ENCODE assay signal across 16 cellular contexts in the genomic region with DNA sequence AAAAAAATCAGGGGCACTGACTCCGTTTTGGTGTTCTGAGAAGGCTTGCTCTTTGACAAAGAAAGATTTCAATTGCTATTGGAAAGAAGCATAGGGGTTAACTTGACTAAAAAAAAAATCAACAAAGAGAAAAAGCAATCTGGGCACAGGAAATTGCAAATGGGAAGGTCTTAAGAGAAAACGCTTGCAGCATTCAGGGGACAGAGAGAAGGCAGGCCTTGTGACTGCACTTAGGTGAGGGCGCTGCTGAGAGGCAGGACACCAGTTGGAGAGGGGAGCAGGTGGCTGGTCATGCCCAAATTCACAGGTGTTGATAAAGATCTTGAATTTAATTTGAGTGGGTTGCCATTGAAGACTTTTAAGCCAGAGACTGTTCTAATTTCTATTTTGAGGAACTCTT. TPM values are rescaled to one million over a fixed set of nuclear protein-coding genes. Genes with fewer than 3 reads are reported as not detected.
DNase-seq lines count a peak whose midpoint lies in the region; ATAC-seq and TF ChIP-seq lines count a peak whose summit lies in the region.
"Had no signal": no experiment of that assay in that cellular context is flagged by ENCODE, and none has a peak within 500 bp of the region (broad histone marks: within the 10 kb centered on the region; RNA-seq: fewer than 3 reads in every experiment).

No MANE protein-coding gene starts in this region.

- H3K9me2 ChIP-seq in OCI-LY7 (ENCODE audit: insufficient read depth, low read length) (no peaks in the 10 kb centered on the region), hepatocyte (replicated peaks; ENCODE audit: insufficient read depth) (no peaks in the 10 kb centered on the region)

- DNase-seq in left ventricle myocardium inferior (no peak), heart right ventricle (no peak), OCI-LY7 (ENCODE audit: low spot score) (peak; percentile 53), iPS-NIHi11 (ENCODE audit: low spot score) (peak; percentile 34), cerebellar nuclear complex (lab: John Stamatoyannopoulos, UW) (no peak), GM10248 (ENCODE audit: extremely low spot score) (no peak), hepatocyte (ENCODE audit: low spot score) (no peak), inferior parietal cortex (ENCODE audit: extremely low spot score) (no peak)
- DNase-seq: activated T-cell treated with anti-CD3 and anti-CD28 coated beads, Interleukin-2, amount 50 U/mL, for 24 hours; effector CD4-positive, alpha-beta T cell; GDM1; Karpas-422; Right ventricle myocardium superior had no signal

- H2AFZ ChIP-seq in OCI-LY7 (ENCODE audit: low read length) (peak overlapping the region; percentile 52; the same call in 1 of the 2 replicates), hepatocyte (no peak overlapping the region)

- H3K79me2 ChIP-seq in OCI-LY7 (ENCODE audit: insufficient read depth, low read depth, low read length) (no peaks in the 10 kb centered on the region), hepatocyte (no peaks in the 10 kb centered on the region)

- H4K20me1 ChIP-seq in OCI-LY7 (ENCODE audit: insufficient read depth, low read length): no peaks in the 10 kb centered on the region
- H4K20me1 ChIP-seq in hepatocyte (ENCODE audit: insufficient read depth, poor library complexity, severe bottlenecking): no peaks in the 10 kb centered on the region

- BruUV-seq in OCI-LY7 (replicated peaks; lab: Mats Ljungman, UMichigan): no TSS peak

- H3K4me2 ChIP-seq in OCI-LY7 (ENCODE audit: low read length) (peak overlapping the region; percentile 37; the same call in 1 of the 2 replicates), hepatocyte (no peak overlapping the region)

- H3K27ac ChIP-seq in left ventricle myocardium inferior (replicated peaks) (peak overlapping the region; percentile 36), heart right ventricle (peak overlapping the region in 1 of 10 donors; percentile 32), OCI-LY7 (ENCODE audit: low read depth, low read length, poor library complexity, severe bottlenecking) (no peak overlapping the region), hepatocyte (no peak overlapping the region)
- H3K27ac ChIP-seq: VCaP had no signal

- no peak for ATAC-seq in heart right ventricle
- ATAC-seq: left lobe of liver had no signal

- WGBS in heart right ventricle, 2 donors: 55 to 56% methylated on average over 3 of the region's 3 CpGs
- 56% methylated on average over 3 of the region's 3 CpGs for WGBS in hepatocyte (ENCODE audit: low lambda C conversion rate, missing lambda C conversion rate)

- POLR2A ChIA-PET in OCI-LY7 (lab: Charles Lee): interaction anchor here (1.2 kb wide), 1 partner anchor 10 kb away, joined by 6 read pairs; no protein-coding TSS in a partner anchor
- POLR2A ChIA-PET in GM10248 (lab: Yijun Ruan, JAX): no interaction called here

- H3K36me3 ChIP-seq in left ventricle myocardium inferior: no peaks in the 10 kb centered on the region
- no peaks in the 10 kb centered on the region for H3K36me3 ChIP-seq in heart right ventricle
- H3K36me3 ChIP-seq in OCI-LY7 (ENCODE audit: insufficient read depth, low read length): no peaks in the 10 kb centered on the region
- no peaks in the 10 kb centered on the region for H3K36me3 ChIP-seq in hepatocyte (replicated peaks; ENCODE audit: insufficient read depth, low read depth)

- H3K4me3 ChIP-seq in left ventricle myocardium inferior (no peak overlapping the region), heart right ventricle (no peak overlapping the region), OCI-LY7 (ENCODE audit: low read depth, low read length, poor library complexity, severe bottlenecking) (no peak overlapping the region), hepatocyte (no peak overlapping the region)
- H3K4me3 ChIP-seq: skin epidermis had no signal

- intact Hi-C loops in left ventricle myocardium inferior (cut with micrococcal nuclease): no loop called here
- intact Hi-C loops in heart right ventricle (cut with DNase I): no loop called here
- intact Hi-C loops in OCI-LY7 (cut with micrococcal nuclease; ENCODE audit: unreplicated experiment): no loop called here

- peaks cover 12% of the 10 kb centered on the region for H3K27me3 ChIP-seq in left ventricle myocardium inferior (ENCODE audit: low read depth)
- peaks cover 0 to 11% (median 0%) of the 10 kb centered on the region in 7 donors for H3K27me3 ChIP-seq in heart right ventricle
- no peaks in the 10 kb centered on the region for H3K27me3 ChIP-seq in hepatocyte

- H3K9me3 ChIP-seq in left ventricle myocardium inferior (replicated peaks) (no peaks in the 10 kb centered on the region), heart right ventricle (no peaks in the 10 kb centered on the region), OCI-LY7 (ENCODE audit: low read length) (no peaks in the 10 kb centered on the region), hepatocyte (ENCODE audit: low read depth) (no peaks in the 10 kb centered on the region)

- CTCF ChIA-PET in OCI-LY7 (lab: Charles Lee; ENCODE audit: unreplicated experiment) (no interaction called here), GM10248 (lab: Yijun Ruan, JAX) (no interaction called here)

- TF ChIP-seq CTCF in left ventricle myocardium inferior (IDR thresholded peaks at IDR 0.05; ENCODE audit: borderline replicate concordance): no peak
- TF ChIP-seq CTCF in heart right ventricle (IDR thresholded peaks at IDR 0.05): no peak
- peak; percentile 44 for TF ChIP-seq CTCF in OCI-LY7 (conservative IDR thresholded peaks at IDR 0.05; ENCODE audit: low read length)
- no peak for TF ChIP-seq CTCF in GM10248 (IDR thresholded peaks at IDR 0.05; ENCODE audit: control extremely low read depth, extremely low read depth, low read depth, missing control alignments)
- TF ChIP-seq CTCF in hepatocyte (IDR thresholded peaks at IDR 0.05; ENCODE audit: poor library complexity): no peak

- H3K4me1 ChIP-seq in left ventricle myocardium inferior: peaks cover 48% of the 10 kb centered on the region
- peaks cover 0 to 68% (median 25%) of the 10 kb centered on the region in 9 donors for H3K4me1 ChIP-seq in heart right ventricle
- H3K4me1 ChIP-seq in OCI-LY7 (ENCODE audit: insufficient read depth, low read length, poor library complexity, severe bottlenecking): peaks cover 27% of the 10 kb centered on the region
- no peaks in the 10 kb centered on the region for H3K4me1 ChIP-seq in hepatocyte (ENCODE audit: insufficient read depth)

RNA-seq across cellular contexts. Expression of a gene that starts 4.2 kb away (rescaled TPM):
- 3.4 TPM for total RNA-seq in left ventricle myocardium inferior
- total RNA-seq in heart right ventricle: 1 to 10 TPM; 1.4 to 6.7 (median 2.7) TPM
- polyA plus RNA-seq in heart right ventricle: 1 to 10 TPM; 1.7 to 2.3 TPM
- total RNA-seq in OCI-LY7 (2014; rRNA removed; shearing (Covaris generic)): 0.73 TPM in 1 of 2 replicates, not detected in the other
- not detected in 2 replicates for total RNA-seq in OCI-LY7 (2022)
- total RNA-seq in hepatocyte: 4.4 and 5.2 TPM in 2 replicates
- polyA plus RNA-seq in hepatocyte: 2.4 and 2.7 TPM in 2 replicates

Comparison
In these comparisons a context has a peak if more than half of its experiments do, and no peak if none do; other contexts are left out.
1. DNase-seq: peak in OCI-LY7 (single experiment) and iPS-NIHi11 (single experiment); none in left ventricle myocardium inferior (single experiment), heart right ventricle (0 of 2), cerebellar nuclear complex (0 of 2), GM10248 (single experiment), hepatocyte (single experiment) and inferior parietal cortex (single experiment).